ENCODE assay signal across 1 cellular context in the genomic region with DNA sequence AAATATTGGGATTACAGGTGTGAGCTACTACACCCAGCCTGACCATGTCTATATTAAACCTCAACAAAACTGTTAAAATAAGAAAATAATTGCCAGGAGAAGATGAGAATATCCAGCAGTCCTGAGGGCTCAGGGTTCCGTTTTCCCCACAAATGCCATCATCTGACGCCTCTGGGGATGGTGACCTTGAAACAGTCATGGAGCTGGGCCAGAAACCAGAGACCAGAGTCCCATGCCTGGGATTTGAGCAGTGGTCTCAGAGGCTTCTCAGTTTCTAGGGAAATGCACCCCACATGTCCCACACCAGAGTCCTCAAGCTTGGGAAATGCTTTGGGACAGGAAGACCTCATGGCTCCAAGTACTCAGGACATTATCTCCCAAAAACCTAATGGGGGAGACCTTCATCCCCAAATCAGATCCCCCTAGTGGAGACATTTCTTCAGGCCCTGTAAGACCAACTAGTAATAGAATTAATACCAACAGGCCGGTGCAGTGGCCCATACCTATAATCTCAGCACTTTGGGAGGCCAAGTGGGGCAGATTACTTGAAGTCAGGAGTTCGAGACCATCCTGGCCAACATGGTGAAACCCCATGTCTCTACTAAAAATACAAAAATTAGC.
TF ChIP-seq lines count a peak whose summit lies in the region.

No MANE protein-coding gene starts in this region.

TF ChIP-seq in H1, 55 proteins besides CTCF, POLR2A, EP300 and RAD21:
- TF ChIP-seq EGR1 (IDR thresholded peaks at IDR 0.05; ENCODE audit: borderline replicate concordance, low read depth, low read length) = no peak
- no peak for TF ChIP-seq HDAC2 (IDR thresholded peaks at IDR 0.05; ENCODE audit: borderline replicate concordance in 1 of 2, low read depth in 2 of 2, low read length in 2 of 2)
- TF ChIP-seq CHD1 (IDR thresholded peaks at IDR 0.05; ENCODE audit: low read depth, low read length) = no peak
- no peak for TF ChIP-seq POLR2AphosphoS5 (IDR thresholded peaks at IDR 0.05; ENCODE audit: low read depth, low read length)
- no peak for TF ChIP-seq CREB1 (IDR thresholded peaks at IDR 0.05)
- no peak for TF ChIP-seq FOSL1 (IDR thresholded peaks at IDR 0.05; ENCODE audit: insufficient read depth, low read depth, low read length)
- TF ChIP-seq GTF2F1 (IDR thresholded peaks at IDR 0.05; ENCODE audit: borderline replicate concordance, low read depth, low read length) = no peak
- TF ChIP-seq ATF2 (IDR thresholded peaks at IDR 0.05; ENCODE audit: low read length) = no peak
- TF ChIP-seq NANOG (IDR thresholded peaks at IDR 0.05; ENCODE audit: insufficient read depth, low read depth, low read length, poor library complexity, severe bottlenecking) = no peak
- no peak for TF ChIP-seq KDM1A (IDR thresholded peaks at IDR 0.05; ENCODE audit: borderline replicate concordance, low read length)
- TF ChIP-seq SIN3A (conservative IDR thresholded peaks at IDR 0.05 in 1 of 2, IDR thresholded peaks at IDR 0.05 in 1 of 2; ENCODE audit: low read depth in 1 of 2, low read length in 2 of 2) = no peak
